22 cellular contexts compared by ENCODE assay signal in genomic region chr6:150634641-150635292, GRCh38. TPM values are rescaled to one million over a fixed set of nuclear protein-coding genes. Genes with fewer than 3 reads are reported as not detected.
DNase-seq lines count a peak whose midpoint lies in the region; ATAC-seq, FAIRE-seq and TF ChIP-seq lines count a peak whose summit lies in the region.
"Had no signal": no experiment of that assay in that cellular context is flagged by ENCODE, and none has a peak within 500 bp of the region (broad histone marks: within the 10 kb centered on the region; RNA-seq: fewer than 3 reads in every experiment).

No MANE protein-coding gene starts in this region.

- CTCF ChIA-PET in MCF 10A (lab: Yijun Ruan, JAX), result interaction anchor here (0.6 to 1.1 kb wide), 2 partner anchors 34 to 53 kb away, joined by 3 read pairs; no protein-coding TSS in a partner anchor

- no peak for ATAC-seq in GM18873 (IDR thresholded peaks at IDR 0.05; ENCODE audit: low FRiP score, unreplicated experiment)
- ATAC-seq in HG02623 (IDR thresholded peaks at IDR 0.05; ENCODE audit: unreplicated experiment), result no peak
- ATAC-seq: sciatic nerve had no signal

- no peaks in the 10 kb centered on the region for H4K20me1 ChIP-seq in OCI-LY1 (ENCODE audit: insufficient read depth, low read length)

- H3F3A ChIP-seq in OCI-LY1 (ENCODE audit: insufficient read depth, low read length), result no peaks in the 10 kb centered on the region

- DNase-seq in breast epithelium (ENCODE audit: low spot score in 2 of 2) (no peak), MCF 10A (ENCODE audit: unreplicated experiment) (no peak), urothelium cell line (ENCODE audit: low spot score) (peak; percentile 58), NOMO-1 treated with DMSO at 0.1 percent for 48 hours (lab: John Stamatoyannopoulos, UW; ENCODE audit: unreplicated experiment) (no peak)
- DNase-seq: activated CD4-positive, alpha-beta T cell treated with anti-CD3 and anti-CD28 coated beads, Interleukin-2, amount 50 U/mL, for 4 hours; activated effector memory CD4-positive, alpha-beta T cell treated with anti-CD3 and anti-CD28 coated beads, Interleukin-2, amount 50 U/mL, for 16 hours; brain microvascular endothelial cell; foreskin melanocyte; H9; Kasumi-1; mesenchymal stem cell; NCI-H1930; NCI-H524 treated with DMSO at 0.1 percent for 48 hours; RPMI8226; stimulated activated naive CD4-positive, alpha-beta T cell treated with Interleukin-2 at 50 U/mL for 16 hours had no signal

- no peak overlapping the region for H3K4me3 ChIP-seq in breast epithelium
- peak overlapping the region; percentile 70 for H3K4me3 ChIP-seq in OCI-LY1 (ENCODE audit: low read depth, low read length, poor library complexity, severe bottlenecking)

- no peaks in the 10 kb centered on the region for H3K9me3 Mint-ChIP-seq in MCF 10A (ENCODE audit: unreplicated experiment)
- H3K9me3 Mint-ChIP-seq: H9 had no signal

- TF ChIP-seq CTCF in breast epithelium (IDR thresholded peaks at IDR 0.05), result no peak
- no peak for TF ChIP-seq CTCF in MCF 10A (IDR thresholded peaks at IDR 0.05; ENCODE audit: unreplicated experiment)
- TF ChIP-seq CTCF in OCI-LY1 (IDR thresholded peaks at IDR 0.05; ENCODE audit: low read length), result no peak

- H3K4me1 ChIP-seq in breast epithelium, result peaks cover 3% of the 10 kb centered on the region in 2 donors
- H3K4me1 ChIP-seq in OCI-LY1 (ENCODE audit: insufficient read depth, low read length, severe bottlenecking), result peaks cover 100% of the 10 kb centered on the region

- peak overlapping the region; percentile 87 for H3K4me2 ChIP-seq in OCI-LY1 (ENCODE audit: low read length)

- no peaks in the 10 kb centered on the region for H3K27me3 ChIP-seq in breast epithelium
- no peaks in the 10 kb centered on the region for H3K27me3 ChIP-seq in OCI-LY1 (ENCODE audit: insufficient read depth, low read length)
- H3K27me3 ChIP-seq: brain microvascular endothelial cell had no signal

- no peak overlapping the region for H3K27ac Mint-ChIP-seq in MCF 10A (ENCODE audit: low read depth, unreplicated experiment)
- H3K27ac Mint-ChIP-seq: H9 had no signal

- no peaks in the 10 kb centered on the region for H3K36me3 Mint-ChIP-seq in MCF 10A (ENCODE audit: insufficient read depth, unreplicated experiment)

- H3K9me3 ChIP-seq in breast epithelium (no peaks in the 10 kb centered on the region), OCI-LY1 (ENCODE audit: low read length) (no peaks in the 10 kb centered on the region)
- H3K9me3 ChIP-seq: neutrophil had no signal

- TF ChIP-seq POLR2A in breast epithelium (IDR thresholded peaks at IDR 0.05), result no peak

- BruUV-seq in MCF 10A (replicated peaks; lab: Mats Ljungman, UMichigan), result no TSS peak

- POLR2A ChIA-PET in MCF 10A (lab: Yijun Ruan, JAX), result interaction anchor here (1.5 kb wide), 1 partner anchor 28 kb away, joined by 3 read pairs; no protein-coding TSS in a partner anchor

- no peaks in the 10 kb centered on the region for H3K9me2 ChIP-seq in OCI-LY1 (ENCODE audit: low read depth, low read length)

- H3K9ac ChIP-seq in OCI-LY1 (ENCODE audit: low read length), result peak overlapping the region; percentile 79

- H3K4me3 Mint-ChIP-seq in MCF 10A (ENCODE audit: unreplicated experiment), result no peak overlapping the region
- H3K4me3 Mint-ChIP-seq: H9 had no signal

- peaks cover 98% of the 10 kb centered on the region for H3K79me2 ChIP-seq in OCI-LY1 (ENCODE audit: insufficient read depth, low read length)

- FAIRE-seq in endometrium (lab: Jason Lieb, UNC), result peak; percentile 84
- FAIRE-seq in urothelium cell line (lab: Jason Lieb, UNC), result no peak
- FAIRE-seq: D721Med had no signal

- H3K27ac ChIP-seq in breast epithelium (peak overlapping the region; percentile 46 to 62), OCI-LY1 (ENCODE audit: low read depth, low read length, poor library complexity, severe bottlenecking) (peak overlapping the region; percentile 94)
- H3K27ac ChIP-seq: brain microvascular endothelial cell, neutrophil had no signal

- H3K27me3 Mint-ChIP-seq in MCF 10A (ENCODE audit: insufficient read depth, unreplicated experiment), result no peaks in the 10 kb centered on the region

- intact Hi-C loops in breast epithelium (cut with DNase I; ENCODE audit: low total_unique reads) (no loop called here), MCF 10A (cut with micrococcal nuclease) (no loop called here)

- no peaks in the 10 kb centered on the region for H3K4me1 Mint-ChIP-seq in MCF 10A (ENCODE audit: insufficient read depth, unreplicated experiment)

- no peaks in the 10 kb centered on the region for H3K36me3 ChIP-seq in breast epithelium
- peaks cover 19% of the 10 kb centered on the region; the same call in 1 of the 2 replicates for H3K36me3 ChIP-seq in OCI-LY1 (ENCODE audit: insufficient read depth, low read length)
- H3K36me3 ChIP-seq: brain microvascular endothelial cell, neutrophil had no signal

- H2AFZ ChIP-seq in OCI-LY1 (ENCODE audit: low read length), result no peak overlapping the region

RNA-seq across cellular contexts. Expression of gene PLEKHG1, which starts 35.1 kb away (rescaled TPM):
- total RNA-seq in breast epithelium, result 10 to 100 TPM; 26.4 to 77.0 (median 40.2) TPM
- total RNA-seq in MCF 10A (2022), result 11.6 and 16.8 TPM in 2 replicates
